27 cellular contexts compared by ENCODE assay signal in the genomic region with DNA sequence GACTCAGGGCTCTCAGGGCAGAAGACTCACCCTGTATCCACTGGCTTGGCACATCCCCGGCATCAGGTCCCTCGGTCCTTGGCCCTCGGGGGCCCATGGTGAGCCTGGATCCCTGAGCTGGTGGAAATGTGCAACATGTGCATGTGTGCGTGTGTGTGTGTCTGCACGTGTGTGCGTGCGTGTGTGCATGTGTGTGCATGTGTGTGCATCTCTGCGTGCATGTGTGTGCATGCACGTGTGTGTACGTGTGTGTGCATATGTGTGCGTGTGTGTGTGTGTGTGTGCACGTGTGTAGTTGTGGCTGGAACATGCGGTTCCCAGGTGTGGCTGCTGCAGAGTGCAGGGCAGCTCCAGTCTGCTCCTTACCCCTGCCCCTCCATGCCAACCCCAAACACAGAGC. TPM values are rescaled to one million over a fixed set of nuclear protein-coding genes. Genes with fewer than 3 reads are reported as not detected.
DNase-seq lines count a peak whose midpoint lies in the region; ATAC-seq, FAIRE-seq and TF ChIP-seq lines count a peak whose summit lies in the region.
"Had no signal": no experiment of that assay in that cellular context is flagged by ENCODE, and none has a peak within 500 bp of the region (broad histone marks: within the 10 kb centered on the region; RNA-seq: fewer than 3 reads in every experiment).

No MANE protein-coding gene starts in this region.

- H2BK120ac ChIP-seq in neuronal stem cell (ENCODE audit: low read depth, low read length) = no peak overlapping the region

- peak overlapping the region; percentile 90 for H3K23ac ChIP-seq in neuronal stem cell (ENCODE audit: low read depth, low read length, poor library complexity)

- no peaks in the 10 kb centered on the region for H3K9me3 Mint-ChIP-seq in T-cell
- H3K9me3 Mint-ChIP-seq: CD4-positive, alpha-beta T cell; H9; HFFc6; IgD-negative memory B cell; T-helper 1 cell treated with Interleukin-12 subunit alpha and Interleukin-12 subunit beta and Interleukin-4 antibody, amounts not matched to agents 30 μg/mL and 1 μg/mL, for 36 hours had no signal

- H3K27ac ChIP-seq in DND-41 (ENCODE audit: low read length) (peak overlapping the region; percentile 69; the same call in 1 of the 2 replicates), Karpas-422 (ENCODE audit: low read length) (no peak overlapping the region), GM12878 (ENCODE audit: control insufficient read depth, insufficient read depth) (no peak overlapping the region), neuronal stem cell (replicated peaks; ENCODE audit: low read length) (no peak overlapping the region)
- H3K27ac ChIP-seq: GM23248, KMS-11, SK-N-MC had no signal

- H3K4ac ChIP-seq in neuronal stem cell (ENCODE audit: low read length) = peak overlapping the region; percentile 97

- RAD21 ChIA-PET in GM12878 (lab: Charles Lee; ENCODE audit: unreplicated experiment) = interaction anchor here (1.7 kb wide), 1 partner anchor 23 kb away, joined by 4 read pairs; no protein-coding TSS in a partner anchor

- in situ Hi-C loops in GM12878 (cut with MboI) = no loop called here

- H2BK15ac ChIP-seq in neuronal stem cell (ENCODE audit: low read length) = peak overlapping the region; percentile 55

- no peak for TF ChIP-seq RAD21 in GM12878 (IDR thresholded peaks at IDR 0.05; ENCODE audit: insufficient read depth, low read depth, low read length)

- BruUV-seq in GM12878 (replicated peaks; lab: Mats Ljungman, UMichigan) = no TSS peak

- no peaks in the 10 kb centered on the region for H4K20me1 ChIP-seq in DND-41 (ENCODE audit: insufficient read depth, low read length)
- no peaks in the 10 kb centered on the region for H4K20me1 ChIP-seq in Karpas-422 (ENCODE audit: insufficient read depth, low read depth, low read length)
- H4K20me1 ChIP-seq in GM12878 (ENCODE audit: control insufficient read depth, insufficient read depth) = no peaks in the 10 kb centered on the region

- CTCF ChIA-PET in GM12878 (lab: Yijun Ruan, JAX) = interaction anchor here (2.4 kb wide), 1 partner anchor 306 kb away, joined by 19 read pairs; no protein-coding TSS in a partner anchor
- CTCF ChIA-PET in T-cell (lab: Charles Lee) = no interaction called here

- H2BK5ac ChIP-seq in neuronal stem cell (ENCODE audit: low read length) = peak overlapping the region; percentile 18

- no peak overlapping the region for H2BK12ac ChIP-seq in neuronal stem cell (ENCODE audit: low read length)

- H3K4me1 ChIP-seq in DND-41 (ENCODE audit: insufficient read depth, low read length) (peaks cover 93% of the 10 kb centered on the region), Karpas-422 (ENCODE audit: low read length) (peaks cover 62% of the 10 kb centered on the region), GM12878 (ENCODE audit: control insufficient read depth, insufficient read depth, low read length) (peaks cover 27% of the 10 kb centered on the region), neuronal stem cell (ENCODE audit: control insufficient read depth in 2 of 2, insufficient read depth in 1 of 2, low read depth in 1 of 2, low read length in 2 of 2) (peaks cover 0 to 2% of the 10 kb centered on the region in 2 donors)

- POLR2A ChIA-PET in GM12878 (lab: Charles Lee) (no interaction called here), T-cell (lab: Charles Lee) (no interaction called here)

- ATAC-seq in DND-41 (ENCODE audit: insufficient read depth, low read depth) (no peak), GM12878 (no peak), GM21786 (IDR thresholded peaks at IDR 0.05; ENCODE audit: unreplicated experiment) (no peak), T-cell (replicated peaks in 1 of 4) (no peak)

- TF ChIP-seq CTCF in DND-41 (IDR thresholded peaks at IDR 0.05; ENCODE audit: borderline replicate concordance, extremely low read depth, low read length, poor library complexity, severe bottlenecking) = no peak
- TF ChIP-seq CTCF in GM12878 (IDR thresholded peaks at IDR 0.05 in 2 of 3, conservative IDR thresholded peaks at IDR 0.05 in 1 of 3; ENCODE audit: control insufficient read depth in 2 of 3, extremely low read depth in 1 of 3, insufficient read depth in 1 of 3, low read depth in 3 of 3, low read length in 3 of 3) = no peak

- H4K91ac ChIP-seq in neuronal stem cell (ENCODE audit: low read depth, low read length, poor library complexity) = peak overlapping the region; percentile 57

- H3K9ac ChIP-seq in DND-41 (ENCODE audit: low read depth, low read length) (peak overlapping the region; percentile 32; the same call in 1 of the 2 replicates), Karpas-422 (ENCODE audit: low read length) (no peak overlapping the region), GM12878 (ENCODE audit: control insufficient read depth, insufficient read depth, low read length) (no peak overlapping the region), neuronal stem cell (ENCODE audit: low read depth, low read length, poor library complexity) (peak overlapping the region; percentile 56)
- H3K9ac ChIP-seq: GM23248, KMS-11 had no signal

- no peaks in the 10 kb centered on the region for H3K79me1 ChIP-seq in neuronal stem cell (ENCODE audit: low read depth, low read length)

- no peaks in the 10 kb centered on the region for H3K9me3 ChIP-seq in DND-41 (ENCODE audit: insufficient read depth, low read length, severe bottlenecking)
- H3K9me3 ChIP-seq in Karpas-422 (ENCODE audit: low read length) = no peaks in the 10 kb centered on the region
- no peaks in the 10 kb centered on the region for H3K9me3 ChIP-seq in GM12878 (replicated peaks; ENCODE audit: control insufficient read depth, insufficient read depth, low read length)
- H3K9me3 ChIP-seq in neuronal stem cell (replicated peaks in 1 of 2; ENCODE audit: control insufficient read depth in 2 of 2, insufficient read depth in 1 of 2, low read depth in 1 of 2, low read length in 2 of 2) = no peaks in the 10 kb centered on the region

- H3K4me3 Mint-ChIP-seq in T-cell = no peak overlapping the region
- H3K4me3 Mint-ChIP-seq: CD4-positive, alpha-beta T cell; H9; HFFc6; IgD-negative memory B cell; T-helper 1 cell treated with Interleukin-12 subunit alpha and Interleukin-12 subunit beta and Interleukin-4 antibody, amounts not matched to agents 30 μg/mL and 1 μg/mL, for 36 hours had no signal

- no peak for TF ChIP-seq EP300 in GM12878 (IDR thresholded peaks at IDR 0.05; ENCODE audit: borderline replicate concordance in 1 of 2, control insufficient read depth in 1 of 2, low read depth in 2 of 2, low read length in 2 of 2)

- H3K36me3 ChIP-seq in DND-41 (ENCODE audit: insufficient read depth, low read length) (no peaks in the 10 kb centered on the region), Karpas-422 (ENCODE audit: insufficient read depth, low read length) (no peaks in the 10 kb centered on the region), GM12878 (ENCODE audit: control insufficient read depth in 2 of 2, insufficient read depth in 2 of 2, low read length in 1 of 2) (no peaks in the 10 kb centered on the region), neuronal stem cell (replicated peaks in 1 of 2; ENCODE audit: control insufficient read depth in 2 of 2, insufficient read depth in 2 of 2, low read length in 2 of 2) (no peaks in the 10 kb centered on the region)

- peaks cover 12 to 29% (median 23%) of the 10 kb centered on the region in 3 donors for H3K4me1 Mint-ChIP-seq in T-cell

- H3K18ac ChIP-seq in neuronal stem cell (ENCODE audit: low read length) = peak overlapping the region; percentile 77

- H3K27ac Mint-ChIP-seq in T-cell = no peak overlapping the region
- H3K27ac Mint-ChIP-seq: CD4-positive, alpha-beta T cell; HFFc6; IgD-negative memory B cell; T-helper 1 cell treated with Interleukin-12 subunit alpha and Interleukin-12 subunit beta and Interleukin-4 antibody, amounts not matched to agents 30 μg/mL and 1 μg/mL, for 36 hours had no signal

- H3K79me2 ChIP-seq in DND-41 (ENCODE audit: insufficient read depth, low read length) = no peaks in the 10 kb centered on the region
- no peaks in the 10 kb centered on the region for H3K79me2 ChIP-seq in Karpas-422 (ENCODE audit: low read length)
- no peaks in the 10 kb centered on the region for H3K79me2 ChIP-seq in GM12878 (ENCODE audit: control insufficient read depth, insufficient read depth, low read length)

- no peaks in the 10 kb centered on the region for H3K36me3 Mint-ChIP-seq in T-cell
- H3K36me3 Mint-ChIP-seq: IgD-negative memory B cell had no signal

- H3K4me2 ChIP-seq in DND-41 (ENCODE audit: insufficient read depth, low read length) = peak overlapping the region; percentile 49
- H3K4me2 ChIP-seq in Karpas-422 (ENCODE audit: low read depth, low read length, poor library complexity, severe bottlenecking) = peak overlapping the region; percentile 74
- no peak overlapping the region for H3K4me2 ChIP-seq in GM12878 (ENCODE audit: control insufficient read depth, insufficient read depth)
- no peak overlapping the region for H3K4me2 ChIP-seq in neuronal stem cell (ENCODE audit: insufficient read depth, low read length, poor library complexity, severe bottlenecking)
- H3K4me2 ChIP-seq: KMS-11 had no signal

- no peaks in the 10 kb centered on the region for H3K9me2 ChIP-seq in Karpas-422 (replicated peaks; ENCODE audit: insufficient read depth, low read length)

- H2AK5ac ChIP-seq in neuronal stem cell (ENCODE audit: low read depth, low read length) = no peak overlapping the region

- intact Hi-C loops in GM12878 (cut with micrococcal nuclease; ENCODE audit: unreplicated experiment) = no loop called here

- peak overlapping the region; percentile 60 for H3K14ac ChIP-seq in neuronal stem cell (ENCODE audit: low read length)

- no peak for DNase-seq in DND-41
- DNase-seq in Karpas-422 = no peak
- no peak for DNase-seq in GM12878 (ENCODE audit: low read depth, low spot score)
- DNase-seq in neuronal stem cell (ENCODE audit: low spot score) = no peak
- no peak for DNase-seq in stimulated activated CD4-positive, alpha-beta T cell treated with anti-CD3 and anti-CD28 coated beads, Interleukin-4, amount 100 ng/mL, for 1 hour
- no peak for DNase-seq in D341Med (ENCODE audit: low spot score)
- DNase-seq in T-cell = no peak
- DNase-seq: CD4-positive, alpha-beta T cell; EL; GDM1; GM23248; H9; HFFc6; NCI-H1105; NCI-H1436 treated with DMSO at 0.1 percent for 48 hours; NCI-H187 treated with DMSO at 0.1 percent for 48 hours; NCI-H2171 treated with DMSO at 0.1 percent for 48 hours; NCI-H510A treated with DMSO at 0.1 percent for 48 hours; NCI-H748 treated with DMSO at 0.1 percent for 48 hours; SHP77 treated with DMSO at 0.1 percent for 48 hours had no signal

- SMC1A ChIA-PET in GM12878 (lab: Charles Lee; ENCODE audit: uncharacterized antibody, unreplicated experiment) = no interaction called here

- no peak overlapping the region for H2AFZ ChIP-seq in DND-41 (ENCODE audit: low read depth, low read length)
- H2AFZ ChIP-seq in Karpas-422 (ENCODE audit: low read length) = no peak overlapping the region
- H2AFZ ChIP-seq in GM12878 (ENCODE audit: control insufficient read depth, low read depth, low read length) = no peak overlapping the region
- H2AFZ ChIP-seq in neuronal stem cell (ENCODE audit: low read length) = no peak overlapping the region
- H2AFZ ChIP-seq: GM23248 had no signal

- WGBS in GM12878 (ENCODE audit: insufficient coverage, insufficient replicate concordance, low lambda C conversion rate, missing lambda C conversion rate) = 59% methylated on average over 13 of the region's 13 CpGs
- WGBS in neuronal stem cell (ENCODE audit: extremely low coverage in 2 of 2, insufficient read length in 2 of 2, insufficient replicate concordance in 1 of 2), 2 donors = no CpG with 5 or more reads among the region's 13 CpGs

- no peak for FAIRE-seq in GM12878 (lab: Jason Lieb, UNC)

- H4K8ac ChIP-seq in neuronal stem cell (ENCODE audit: low read depth, low read length) = no peak overlapping the region

- TF ChIP-seq POLR2A in GM12878 (IDR thresholded peaks at IDR 0.05; ENCODE audit: low read depth, low read length) = no peak

- H3K27me3 ChIP-seq in DND-41 (ENCODE audit: insufficient read depth, low read length, poor library complexity) (no peaks in the 10 kb centered on the region), Karpas-422 (ENCODE audit: low read length) (no peaks in the 10 kb centered on the region), GM12878 (replicated peaks in 1 of 2; ENCODE audit: control insufficient read depth in 2 of 2, insufficient read depth in 2 of 2, low read length in 1 of 2) (no peaks in the 10 kb centered on the region), neuronal stem cell (ENCODE audit: control insufficient read depth in 3 of 3, insufficient read depth in 3 of 3, low read depth in 1 of 3, low read length in 3 of 3) (peaks cover 0 to 19% (median 0%) of the 10 kb centered on the region in 3 experiments)

- H3K4me3 ChIP-seq in DND-41 (ENCODE audit: low read depth in 1 of 2, low read length in 2 of 2) (no peak overlapping the region), Karpas-422 (ENCODE audit: low read length) (no peak overlapping the region), GM12878 (no peak overlapping the region), neuronal stem cell (ENCODE audit: low read length in 2 of 2) (peak overlapping the region in 1 of 2 donors; percentile 20)
- H3K4me3 ChIP-seq: GM23248, SK-N-MC had no signal

- H3K27me3 Mint-ChIP-seq in T-cell = peaks cover 48 to 73% of the 10 kb centered on the region in 2 donors

RNA-seq across cellular contexts. Expression of gene UMODL1, which starts 51.3 kb away (rescaled TPM):
- total RNA-seq in Karpas-422 (2014; rRNA removed; shearing (Covaris generic); ENCODE audit: low replicate concordance) = 2.3 and 2.5 TPM in 2 replicates
- 0.51 and 0.65 TPM in 2 replicates for total RNA-seq in GM12878 (2013; cell fraction: nucleolus; rRNA removed)
- total RNA-seq in GM12878 (2014; rRNA removed) (0.11 TPM in 1 of 2 replicates, not detected in the other), GM12878 (2014; rRNA removed; fragmentation: Illumina TruSeq; extraction: Trizol) (not detected in 2 replicates), GM12878 (2021) (0.05 TPM in 1 of 2 replicates, not detected in the other), T-cell (under 1 TPM; 0.16 to 0.99 (median 0.82) TPM)
- polyA plus RNA-seq in GM12878 (2011; ENCODE audit: low read depth) = not detected
- polyA plus RNA-seq in GM12878 (2011; rRNA removed) (0.03 and 0.10 TPM in 2 replicates), GM12878 (2014; fragmentation: Illumina TruSeq; extraction: Trizol) (0.01 TPM in 1 of 2 replicates, not detected in the other), GM12878 (2014; fragmentation: Nextera tagmentation; extraction: Ambion mirVana) (not detected), GM12878 (2014; rRNA removed) (0.03 TPM in 1 of 2 replicates, not detected in the other), GM12878 (2016; fragmentation: Nextera tagmentation; extraction: Ambion mirVana) (not detected)
- 0.01 and 0.08 TPM in 2 replicates for polyA plus RNA-seq in GM12878 (2011; cell fraction: cytosol; rRNA removed)
- polyA plus RNA-seq in GM12878 (2011; cell fraction: nucleus; rRNA removed) = 0.09 and 0.13 TPM in 2 replicates
- polyA plus RNA-seq in GM12878 (2012) = 0.11 TPM in 1 of 2 replicates, not detected in the other
- polyA minus RNA-seq in GM12878 (2011; rRNA and poly(A)+ RNA removed) = not detected in 2 replicates
- polyA minus RNA-seq in GM12878 (2011; cell fraction: cytosol; rRNA and poly(A)+ RNA removed) = not detected in 2 replicates
- polyA minus RNA-seq in GM12878 (2011; cell fraction: nucleus; rRNA and poly(A)+ RNA removed) = not detected in 2 replicates
- not detected for polyA plus RNA-seq in neuronal stem cell (2013, experiment 1 of 2)
- polyA plus RNA-seq in neuronal stem cell (2013, experiment 2 of 2) = not detected
- total RNA-seq: A172, GM23248, H9, HFFc6, M059J had no signal
- polyA plus RNA-seq: GM23248 had no signal

Comparison
In these comparisons a context has a peak if more than half of its experiments do, and no peak if none do; other contexts are left out.
1. H3K4me2 ChIP-seq: peak in DND-41 (single experiment) and Karpas-422 (single experiment); none in GM12878 (single experiment) and neuronal stem cell (single experiment).
2. H3K9ac ChIP-seq: peak in DND-41 (single experiment) and neuronal stem cell (single experiment); none in Karpas-422 (single experiment) and GM12878 (single experiment).